16 cellular contexts compared by ENCODE assay signal in genomic region chr12:78951746-78952532, GRCh38.
DNase-seq lines count a peak whose midpoint lies in the region; ATAC-seq, FAIRE-seq and TF ChIP-seq lines count a peak whose summit lies in the region.
"Had no signal": no experiment of that assay in that cellular context is flagged by ENCODE, and none has a peak within 500 bp of the region (broad histone marks: within the 10 kb centered on the region; RNA-seq: fewer than 3 reads in every experiment).

No MANE protein-coding gene starts in this region.

- no peak overlapping the region for H3K9ac ChIP-seq in skeletal muscle satellite cell (ENCODE audit: low read depth, low read length)

- ATAC-seq in psoas muscle (no peak), GM18502 (IDR thresholded peaks at IDR 0.05; ENCODE audit: poor library complexity, unreplicated experiment) (no peak)
- ATAC-seq: HCT116, sciatic nerve had no signal

- H3K36me3 ChIP-seq in bronchial epithelial cell (ENCODE audit: control insufficient read depth, insufficient read depth, low read length) (no peaks in the 10 kb centered on the region), skeletal muscle satellite cell (ENCODE audit: insufficient read depth, low read length) (no peaks in the 10 kb centered on the region), psoas muscle (ENCODE audit: insufficient read depth in 1 of 2, low read depth in 1 of 2) (no peaks in the 10 kb centered on the region)
- H3K36me3 ChIP-seq: cardiac muscle cell had no signal

- H3K4me2 ChIP-seq in skeletal muscle satellite cell (ENCODE audit: low read length), result peak overlapping the region; percentile 46

- no peak for TF ChIP-seq CTCF in bronchial epithelial cell (IDR thresholded peaks at IDR 0.05; ENCODE audit: insufficient read depth, low read length, severe bottlenecking)
- TF ChIP-seq CTCF in psoas muscle (IDR thresholded peaks at IDR 0.05), result no peak

- H3K9me3 ChIP-seq in skeletal muscle satellite cell (replicated peaks; ENCODE audit: low read length) (peaks cover 4% of the 10 kb centered on the region), psoas muscle (peaks cover 5% of the 10 kb centered on the region)

- H3K27me3 ChIP-seq in bronchial epithelial cell (ENCODE audit: control insufficient read depth, insufficient read depth, low read length) (no peaks in the 10 kb centered on the region), skeletal muscle satellite cell (ENCODE audit: control insufficient read depth, insufficient read depth, low read length) (no peaks in the 10 kb centered on the region), psoas muscle (ENCODE audit: insufficient read depth in 3 of 3, low read length in 2 of 3) (no peaks in the 10 kb centered on the region)
- H3K27me3 ChIP-seq: cardiac muscle cell had no signal

- peak; percentile 21 for DNase-seq in DMS53 (lab: John Stamatoyannopoulos, UW)
- DNase-seq in DMS53 treated with DMSO at 0.1 percent for 48 hours (lab: John Stamatoyannopoulos, UW; ENCODE audit: unreplicated experiment), result no peak
- DNase-seq in NCI-H345 (lab: John Stamatoyannopoulos, UW), result peak; percentile 58
- peak; percentile 15 for DNase-seq in bronchial epithelial cell (ENCODE audit: low read depth)
- no peak for DNase-seq in psoas muscle
- DNase-seq in activated effector memory CD4-positive, alpha-beta T cell treated with anti-CD3 and anti-CD28 coated beads, Interleukin-2, amount 50 U/mL, for 16 hours, result no peak
- DNase-seq: activated CD4-positive, alpha-beta T cell treated with anti-CD3 and anti-CD28 coated beads, Interleukin-2, amount 10 ng/mL, durations not matched to agents 7 days and 5 days; activated effector memory CD4-positive, alpha-beta T cell treated with Interleukin-2 at 50 U/mL for 16 hours had no signal

- no peak overlapping the region for H3K4me3 ChIP-seq in bronchial epithelial cell (ENCODE audit: low read depth, low read length)
- no peak overlapping the region for H3K4me3 ChIP-seq in skeletal muscle satellite cell (ENCODE audit: low read length)
- H3K4me3 ChIP-seq in psoas muscle, result no peak overlapping the region
- H3K4me3 ChIP-seq: cardiac muscle cell had no signal

- FAIRE-seq in bronchial epithelial cell (lab: Jason Lieb, UNC), result no peak
- FAIRE-seq: A204.1, GM12892, islet of Langerhans had no signal

- H3K27ac ChIP-seq in psoas muscle, result no peak overlapping the region
- H3K27ac ChIP-seq: cardiac muscle cell had no signal

- WGBS in psoas muscle, 3 donors, result 35 to 44% (median 41%) methylated on average over 11 of the region's 11 CpGs

- intact Hi-C loops in psoas muscle (cut with DNase I), result no loop called here

- H3K4me1 ChIP-seq in skeletal muscle satellite cell (ENCODE audit: control insufficient read depth, insufficient read depth, low read length), result peaks cover 7% of the 10 kb centered on the region
- H3K4me1 ChIP-seq in psoas muscle, result no peaks in the 10 kb centered on the region

Comparison
In these comparisons a context has a peak if more than half of its experiments do, and no peak if none do; other contexts are left out.
1. DNase-seq: peak in DMS53 (single experiment), NCI-H345 (single experiment) and bronchial epithelial cell (single experiment); none in DMS53 treated with DMSO at 0.1 percent for 48 hours (single experiment), psoas muscle (0 of 2) and activated effector memory CD4-positive, alpha-beta T cell treated with anti-CD3 and anti-CD28 coated beads, Interleukin-2, amount 50 U/mL, for 16 hours (single experiment).